3 cellular contexts compared by ENCODE assay signal in the genomic region with DNA sequence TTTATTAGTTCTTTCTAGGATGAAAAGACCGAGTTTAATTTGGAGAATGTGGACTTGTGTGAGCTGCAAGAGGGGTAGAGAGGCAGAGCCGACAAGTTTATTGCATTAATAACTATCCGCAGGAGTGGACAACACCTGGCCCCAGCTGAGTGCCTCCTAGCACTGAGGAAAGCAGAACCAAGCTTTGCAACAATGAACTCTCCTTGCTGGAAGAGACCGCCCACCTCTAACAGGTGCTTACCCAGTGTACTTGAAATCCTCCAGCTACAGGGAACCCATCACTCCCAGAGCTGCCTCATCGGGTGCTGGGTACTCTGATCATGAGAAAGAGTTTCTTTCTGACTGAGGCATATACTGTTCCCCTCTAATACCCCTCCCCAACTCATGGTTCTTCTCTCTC.
TF ChIP-seq lines count a peak whose summit lies in the region.

No MANE protein-coding gene starts in this region.

TF ChIP-seq in A549, 52 proteins besides CTCF, POLR2A, EP300 and RAD21:
- TF ChIP-seq, protein P1, sequence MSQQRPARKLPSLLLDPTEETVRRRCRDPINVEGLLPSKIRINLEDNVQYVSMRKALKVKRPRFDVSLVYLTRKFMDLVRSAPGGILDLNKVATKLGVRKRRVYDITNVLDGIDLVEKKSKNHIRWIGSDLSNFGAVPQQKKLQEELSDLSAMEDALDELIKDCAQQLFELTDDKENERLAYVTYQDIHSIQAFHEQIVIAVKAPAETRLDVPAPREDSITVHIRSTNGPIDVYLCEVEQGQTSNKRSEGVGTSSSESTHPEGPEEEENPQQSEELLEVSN (IDR thresholded peaks at IDR 0.05; ENCODE audit: borderline replicate concordance, low read depth), result no peak
- TF ChIP-seq, protein P2, sequence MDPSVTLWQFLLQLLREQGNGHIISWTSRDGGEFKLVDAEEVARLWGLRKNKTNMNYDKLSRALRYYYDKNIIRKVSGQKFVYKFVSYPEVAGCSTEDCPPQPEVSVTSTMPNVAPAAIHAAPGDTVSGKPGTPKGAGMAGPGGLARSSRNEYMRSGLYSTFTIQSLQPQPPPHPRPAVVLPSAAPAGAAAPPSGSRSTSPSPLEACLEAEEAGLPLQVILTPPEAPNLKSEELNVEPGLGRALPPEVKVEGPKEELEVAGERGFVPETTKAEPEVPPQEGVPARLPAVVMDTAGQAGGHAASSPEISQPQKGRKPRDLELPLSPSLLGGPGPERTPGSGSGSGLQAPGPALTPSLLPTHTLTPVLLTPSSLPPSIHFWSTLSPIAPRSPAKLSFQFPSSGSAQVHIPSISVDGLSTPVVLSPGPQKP (IDR thresholded peaks at IDR 0.05; ENCODE audit: low read depth, low read length), result no peak
- TF ChIP-seq REST (IDR thresholded peaks at IDR 0.05), result no peak
- no peak for TF ChIP-seq TP53 (CRISPR knock-in tag; IDR thresholded peaks at IDR 0.05)
- no peak for TF ChIP-seq ZSCAN20 (CRISPR knock-in tag; IDR thresholded peaks at IDR 0.05)
- TF ChIP-seq EHF (CRISPR knock-in tag; IDR thresholded peaks at IDR 0.05), result no peak
- TF ChIP-seq RFX5 (IDR thresholded peaks at IDR 0.05), result no peak
- TF ChIP-seq ESRRA (IDR thresholded peaks at IDR 0.05; ENCODE audit: borderline replicate concordance, low read length), result no peak
- no peak for TF ChIP-seq PBX3 (IDR thresholded peaks at IDR 0.05)
- no peak for TF ChIP-seq ZNF302 (CRISPR knock-in tag; IDR thresholded peaks at IDR 0.05)
- TF ChIP-seq NFE2L2 (conservative IDR thresholded peaks at IDR 0.05; ENCODE audit: low read length), result no peak
- TF ChIP-seq BHLHE40 (IDR thresholded peaks at IDR 0.05; ENCODE audit: low read depth, low read length), result no peak
- no peak for TF ChIP-seq MYC (IDR thresholded peaks at IDR 0.05; ENCODE audit: borderline replicate concordance, low read length)
TF ChIP-seq in A549: peak in this region for 0.

TF ChIP-seq in GM23338, 12 proteins besides CTCF, POLR2A, EP300 and RAD21 (continued from another document and continues in another):
- no peak for TF ChIP-seq POLR2AphosphoS5 (IDR thresholded peaks at IDR 0.05; ENCODE audit: low read depth)
- no peak for TF ChIP-seq ZNF331 (CRISPR knock-in tag; IDR thresholded peaks at IDR 0.05; ENCODE audit: low read depth)
- no peak for TF ChIP-seq ZNF462 (CRISPR knock-in tag; IDR thresholded peaks at IDR 0.05)
- TF ChIP-seq REST (IDR thresholded peaks at IDR 0.05; ENCODE audit: unreplicated experiment), result no peak
- no peak for TF ChIP-seq JUNB (IDR thresholded peaks at IDR 0.05; ENCODE audit: unreplicated experiment)
- no peak for TF ChIP-seq ZNF114 (CRISPR knock-in tag; IDR thresholded peaks at IDR 0.05)

TF ChIP-seq in H1, 55 proteins besides CTCF, POLR2A, EP300 and RAD21 (continued from another document):
- TF ChIP-seq ZNF274 (IDR thresholded peaks at IDR 0.05; ENCODE audit: borderline replicate concordance, extremely low read depth, low read length) (no peak), KDM4A (IDR thresholded peaks at IDR 0.05; ENCODE audit: low read depth, low read length, severe bottlenecking) (no peak), CREB1 (IDR thresholded peaks at IDR 0.05) (no peak), BCL11A (IDR thresholded peaks at IDR 0.05; ENCODE audit: low read depth in 2 of 2, low read length in 2 of 2) (no peak), SIN3A (conservative IDR thresholded peaks at IDR 0.05 in 1 of 2, IDR thresholded peaks at IDR 0.05 in 1 of 2; ENCODE audit: low read depth in 1 of 2, low read length in 2 of 2) (no peak), SIX5 (IDR thresholded peaks at IDR 0.05; ENCODE audit: low read depth, low read length) (no peak), FOSL1 (IDR thresholded peaks at IDR 0.05; ENCODE audit: insufficient read depth, low read depth, low read length) (no peak), GTF2F1 (IDR thresholded peaks at IDR 0.05; ENCODE audit: borderline replicate concordance, low read depth, low read length) (no peak), BACH1 (IDR thresholded peaks at IDR 0.05; ENCODE audit: low read length) (no peak), MAFK (IDR thresholded peaks at IDR 0.05; ENCODE audit: low read depth, low read length) (no peak), CBX8 (IDR thresholded peaks at IDR 0.05; ENCODE audit: borderline replicate concordance, low read depth, low read length) (no peak), GABPA (IDR thresholded peaks at IDR 0.05; ENCODE audit: borderline replicate concordance, insufficient read depth, low read length) (no peak)
- TF ChIP-seq, protein P3, sequence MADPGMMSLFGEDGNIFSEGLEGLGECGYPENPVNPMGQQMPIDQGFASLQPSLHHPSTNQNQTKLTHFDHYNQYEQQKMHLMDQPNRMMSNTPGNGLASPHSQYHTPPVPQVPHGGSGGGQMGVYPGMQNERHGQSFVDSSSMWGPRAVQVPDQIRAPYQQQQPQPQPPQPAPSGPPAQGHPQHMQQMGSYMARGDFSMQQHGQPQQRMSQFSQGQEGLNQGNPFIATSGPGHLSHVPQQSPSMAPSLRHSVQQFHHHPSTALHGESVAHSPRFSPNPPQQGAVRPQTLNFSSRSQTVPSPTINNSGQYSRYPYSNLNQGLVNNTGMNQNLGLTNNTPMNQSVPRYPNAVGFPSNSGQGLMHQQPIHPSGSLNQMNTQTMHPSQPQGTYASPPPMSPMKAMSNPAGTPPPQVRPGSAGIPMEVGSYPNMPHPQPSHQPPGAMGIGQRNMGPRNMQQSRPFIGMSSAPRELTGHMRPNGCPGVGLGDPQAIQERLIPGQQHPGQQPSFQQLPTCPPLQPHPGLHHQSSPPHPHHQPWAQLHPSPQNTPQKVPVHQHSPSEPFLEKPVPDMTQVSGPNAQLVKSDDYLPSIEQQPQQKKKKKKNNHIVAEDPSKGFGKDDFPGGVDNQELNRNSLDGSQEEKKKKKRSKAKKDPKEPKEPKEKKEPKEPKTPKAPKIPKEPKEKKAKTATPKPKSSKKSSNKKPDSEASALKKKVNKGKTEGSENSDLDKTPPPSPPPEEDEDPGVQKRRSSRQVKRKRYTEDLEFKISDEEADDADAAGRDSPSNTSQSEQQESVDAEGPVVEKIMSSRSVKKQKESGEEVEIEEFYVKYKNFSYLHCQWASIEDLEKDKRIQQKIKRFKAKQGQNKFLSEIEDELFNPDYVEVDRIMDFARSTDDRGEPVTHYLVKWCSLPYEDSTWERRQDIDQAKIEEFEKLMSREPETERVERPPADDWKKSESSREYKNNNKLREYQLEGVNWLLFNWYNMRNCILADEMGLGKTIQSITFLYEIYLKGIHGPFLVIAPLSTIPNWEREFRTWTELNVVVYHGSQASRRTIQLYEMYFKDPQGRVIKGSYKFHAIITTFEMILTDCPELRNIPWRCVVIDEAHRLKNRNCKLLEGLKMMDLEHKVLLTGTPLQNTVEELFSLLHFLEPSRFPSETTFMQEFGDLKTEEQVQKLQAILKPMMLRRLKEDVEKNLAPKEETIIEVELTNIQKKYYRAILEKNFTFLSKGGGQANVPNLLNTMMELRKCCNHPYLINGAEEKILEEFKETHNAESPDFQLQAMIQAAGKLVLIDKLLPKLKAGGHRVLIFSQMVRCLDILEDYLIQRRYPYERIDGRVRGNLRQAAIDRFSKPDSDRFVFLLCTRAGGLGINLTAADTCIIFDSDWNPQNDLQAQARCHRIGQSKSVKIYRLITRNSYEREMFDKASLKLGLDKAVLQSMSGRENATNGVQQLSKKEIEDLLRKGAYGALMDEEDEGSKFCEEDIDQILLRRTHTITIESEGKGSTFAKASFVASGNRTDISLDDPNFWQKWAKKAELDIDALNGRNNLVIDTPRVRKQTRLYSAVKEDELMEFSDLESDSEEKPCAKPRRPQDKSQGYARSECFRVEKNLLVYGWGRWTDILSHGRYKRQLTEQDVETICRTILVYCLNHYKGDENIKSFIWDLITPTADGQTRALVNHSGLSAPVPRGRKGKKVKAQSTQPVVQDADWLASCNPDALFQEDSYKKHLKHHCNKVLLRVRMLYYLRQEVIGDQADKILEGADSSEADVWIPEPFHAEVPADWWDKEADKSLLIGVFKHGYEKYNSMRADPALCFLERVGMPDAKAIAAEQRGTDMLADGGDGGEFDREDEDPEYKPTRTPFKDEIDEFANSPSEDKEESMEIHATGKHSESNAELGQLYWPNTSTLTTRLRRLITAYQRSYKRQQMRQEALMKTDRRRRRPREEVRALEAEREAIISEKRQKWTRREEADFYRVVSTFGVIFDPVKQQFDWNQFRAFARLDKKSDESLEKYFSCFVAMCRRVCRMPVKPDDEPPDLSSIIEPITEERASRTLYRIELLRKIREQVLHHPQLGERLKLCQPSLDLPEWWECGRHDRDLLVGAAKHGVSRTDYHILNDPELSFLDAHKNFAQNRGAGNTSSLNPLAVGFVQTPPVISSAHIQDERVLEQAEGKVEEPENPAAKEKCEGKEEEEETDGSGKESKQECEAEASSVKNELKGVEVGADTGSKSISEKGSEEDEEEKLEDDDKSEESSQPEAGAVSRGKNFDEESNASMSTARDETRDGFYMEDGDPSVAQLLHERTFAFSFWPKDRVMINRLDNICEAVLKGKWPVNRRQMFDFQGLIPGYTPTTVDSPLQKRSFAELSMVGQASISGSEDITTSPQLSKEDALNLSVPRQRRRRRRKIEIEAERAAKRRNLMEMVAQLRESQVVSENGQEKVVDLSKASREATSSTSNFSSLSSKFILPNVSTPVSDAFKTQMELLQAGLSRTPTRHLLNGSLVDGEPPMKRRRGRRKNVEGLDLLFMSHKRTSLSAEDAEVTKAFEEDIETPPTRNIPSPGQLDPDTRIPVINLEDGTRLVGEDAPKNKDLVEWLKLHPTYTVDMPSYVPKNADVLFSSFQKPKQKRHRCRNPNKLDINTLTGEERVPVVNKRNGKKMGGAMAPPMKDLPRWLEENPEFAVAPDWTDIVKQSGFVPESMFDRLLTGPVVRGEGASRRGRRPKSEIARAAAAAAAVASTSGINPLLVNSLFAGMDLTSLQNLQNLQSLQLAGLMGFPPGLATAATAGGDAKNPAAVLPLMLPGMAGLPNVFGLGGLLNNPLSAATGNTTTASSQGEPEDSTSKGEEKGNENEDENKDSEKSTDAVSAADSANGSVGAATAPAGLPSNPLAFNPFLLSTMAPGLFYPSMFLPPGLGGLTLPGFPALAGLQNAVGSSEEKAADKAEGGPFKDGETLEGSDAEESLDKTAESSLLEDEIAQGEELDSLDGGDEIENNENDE (IDR thresholded peaks at IDR 0.05; ENCODE audit: insufficient replicate concordance, low read length), result no peak
